Comparison of ENCODE assay signal across 1 cellular context in genomic region chr20:32752458-32753250, GRCh38.
TF ChIP-seq lines count a peak whose summit lies in the region.

No MANE protein-coding gene starts in this region.

TF ChIP-seq in GM23338, 12 proteins besides CTCF, POLR2A, EP300 and RAD21 (continued from another document):
- no peak for TF ChIP-seq ZNF462 (CRISPR knock-in tag; IDR thresholded peaks at IDR 0.05)
- no peak for TF ChIP-seq NANOG (IDR thresholded peaks at IDR 0.05; ENCODE audit: borderline replicate concordance)
- no peak for TF ChIP-seq ETS1 (IDR thresholded peaks at IDR 0.05)
- TF ChIP-seq STAT1 (IDR thresholded peaks at IDR 0.05; ENCODE audit: unreplicated experiment) = no peak
- TF ChIP-seq EZH2 (IDR thresholded peaks at IDR 0.05; ENCODE audit: low read depth, unreplicated experiment) = no peak
- no peak for TF ChIP-seq EZH2phosphoT487 (IDR thresholded peaks at IDR 0.05; ENCODE audit: unreplicated experiment)
- no peak for TF ChIP-seq CREB1 (CRISPR knock-in tag; IDR thresholded peaks at IDR 0.05; ENCODE audit: low read depth)
- no peak for TF ChIP-seq ZNF331 (CRISPR knock-in tag; IDR thresholded peaks at IDR 0.05; ENCODE audit: low read depth)
